27 cellular contexts compared by ENCODE assay signal in the genomic region with DNA sequence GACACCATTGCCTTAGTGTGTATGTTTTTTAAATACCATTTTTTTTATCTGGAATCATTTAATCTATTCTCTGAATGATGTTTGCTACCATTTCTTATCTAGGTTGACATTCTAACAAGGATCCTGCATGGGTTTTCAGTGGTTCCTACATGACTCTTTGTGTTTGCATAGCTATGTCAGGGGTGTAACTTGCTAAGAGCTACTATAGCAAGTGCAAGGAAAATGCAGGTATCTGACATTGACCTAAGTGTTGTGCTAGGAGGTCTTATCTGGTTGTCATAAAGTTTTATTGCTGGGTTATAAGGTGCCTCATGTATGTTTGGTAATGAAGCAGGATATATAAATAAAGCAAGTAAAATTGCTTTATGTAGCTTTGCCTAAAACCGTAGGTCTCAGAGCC.
"Had no signal": no experiment of that assay in that cellular context is flagged by ENCODE, and none has a peak within 500 bp of the region (broad histone marks: within the 10 kb centered on the region; RNA-seq: fewer than 3 reads in every experiment).

No MANE protein-coding gene starts in this region.

- H3K27ac ChIP-seq: esophagus muscularis mucosa, foreskin keratinocyte, gastroesophageal sphincter, lower lobe of right lung, neural progenitor cell, prostate gland, stomach, testis, tibial artery, upper lobe of right lung, vagina had no signal

- H3K36me3 ChIP-seq: lower lobe of right lung, neural progenitor cell had no signal

- H3K27me3 Mint-ChIP-seq: dendritic cell treated with granulocyte-macrophage colony-stimulating factor and Interleukin-4, amounts not matched to agents 40 ng/mL and 50 ng/mL, for 4 days; naive B cell; natural killer cell treated with Interleukin-12 subunit alpha and Interleukin-12 subunit beta and Interleukin-15 and Interleukin-18, amount 100 ng/mL, for 72 hours had no signal

- H3K4me1 Mint-ChIP-seq: stimulated activated effector memory CD8-positive, alpha-beta T cell treated with anti-CD3 and anti-CD28 coated beads, Interleukin-12 subunit alpha, Interleukin-12 subunit beta, amount 100 ng/mL, for 72 hours had no signal

- H3K4me3 ChIP-seq: esophagus muscularis mucosa, gastroesophageal sphincter, heart left ventricle, lower lobe of right lung, neural progenitor cell, prostate gland, right atrium auricular region, stomach, testis, tibial artery, upper lobe of right lung, vagina had no signal

- H3K4me1 ChIP-seq: foreskin keratinocyte had no signal

- H3K4me3 Mint-ChIP-seq: dendritic cell treated with granulocyte-macrophage colony-stimulating factor and Interleukin-4, amounts not matched to agents 40 ng/mL and 50 ng/mL, for 4 days; naive B cell; natural killer cell treated with Interleukin-12 subunit alpha and Interleukin-12 subunit beta and Interleukin-15 and Interleukin-18, amount 100 ng/mL, for 72 hours; neural progenitor cell; stimulated activated effector memory CD8-positive, alpha-beta T cell treated with anti-CD3 and anti-CD28 coated beads, Interleukin-12 subunit alpha, Interleukin-12 subunit beta, amount 100 ng/mL, for 72 hours had no signal

- ATAC-seq: foreskin keratinocyte; gastroesophageal sphincter; heart left ventricle; left ventricle myocardium superior; lower lobe of right lung; natural killer cell treated with Interleukin-12 subunit alpha and Interleukin-12 subunit beta and Interleukin-15 and Interleukin-18, amount 100 ng/mL, for 72 hours; sciatic nerve; stimulated activated effector memory CD8-positive, alpha-beta T cell treated with anti-CD3 and anti-CD28 coated beads, Interleukin-12 subunit alpha, Interleukin-12 subunit beta, amount 100 ng/mL, for 72 hours; upper lobe of right lung had no signal

- H3K27me3 ChIP-seq: esophagus muscularis mucosa, foreskin keratinocyte, gastroesophageal sphincter, heart left ventricle, neural progenitor cell, right atrium auricular region, stomach, testis, tibial artery, upper lobe of right lung, vagina had no signal

- H3K4me2 ChIP-seq: neural progenitor cell had no signal

- H3K36me3 Mint-ChIP-seq: naive B cell; natural killer cell treated with Interleukin-12 subunit alpha and Interleukin-12 subunit beta and Interleukin-15 and Interleukin-18, amount 100 ng/mL, for 72 hours; stimulated activated effector memory CD8-positive, alpha-beta T cell treated with anti-CD3 and anti-CD28 coated beads, Interleukin-12 subunit alpha, Interleukin-12 subunit beta, amount 100 ng/mL, for 72 hours had no signal

- H3K9me3 ChIP-seq: esophagus muscularis mucosa, gastroesophageal sphincter, heart left ventricle, lower lobe of right lung, prostate gland, right atrium auricular region, stomach, testis, tibial artery, upper lobe of right lung, vagina had no signal

- H3K27ac Mint-ChIP-seq: naive B cell; natural killer cell treated with Interleukin-12 subunit alpha and Interleukin-12 subunit beta and Interleukin-15 and Interleukin-18, amount 100 ng/mL, for 72 hours; neural progenitor cell; stimulated activated effector memory CD8-positive, alpha-beta T cell treated with anti-CD3 and anti-CD28 coated beads, Interleukin-12 subunit alpha, Interleukin-12 subunit beta, amount 100 ng/mL, for 72 hours had no signal

- DNase-seq: cerebellar nuclear complex; effector memory CD4-positive, alpha-beta T cell; foreskin keratinocyte; heart left ventricle; hippocampal formation; islet precursor cell; kidney glomerular epithelial cell; left ventricle myocardium superior; lower lobe of right lung; naive B cell; stimulated activated CD4-positive, alpha-beta T cell treated with anti-CD3 and anti-CD28 coated beads, Interleukin-2, amount 100 ng/mL, for 24 hours; stimulated activated CD4-positive, alpha-beta T cell treated with anti-CD3 and anti-CD28 coated beads, Interleukin-4, amount 100 ng/mL, for 24 hours; stimulated activated naive CD4-positive, alpha-beta T cell treated with Interleukin-2 at 50 U/mL for 16 hours; stomach; testis; tibial artery; upper lobe of right lung had no signal

- H2AFZ ChIP-seq: neural progenitor cell had no signal
